Comparison of ENCODE assay signal across 28 cellular contexts in the genomic region with DNA sequence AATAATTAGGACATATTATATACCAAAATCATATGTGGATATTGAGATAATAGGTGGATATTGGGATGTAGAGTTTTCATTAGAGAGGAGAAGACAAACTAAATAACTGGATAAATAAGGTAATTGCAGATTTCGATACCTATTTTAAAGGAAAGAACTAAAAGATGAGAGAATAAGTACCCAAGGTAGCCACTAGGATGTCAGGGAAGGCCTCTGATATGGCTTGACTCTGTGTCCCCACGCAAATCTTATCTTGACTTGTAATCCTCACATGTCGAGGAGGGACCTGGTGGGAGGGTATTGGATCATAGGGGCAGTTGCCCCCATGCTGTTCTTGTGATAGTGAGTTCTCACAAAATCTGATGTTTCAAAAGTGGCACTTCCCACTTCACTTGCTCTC. TPM values are rescaled to one million over a fixed set of nuclear protein-coding genes. Genes with fewer than 3 reads are reported as not detected.
"Had no signal": no experiment of that assay in that cellular context is flagged by ENCODE, and none has a peak within 500 bp of the region (broad histone marks: within the 10 kb centered on the region; RNA-seq: fewer than 3 reads in every experiment).

No MANE protein-coding gene starts in this region.

- H3K9me3 Mint-ChIP-seq: activated CD4-positive, alpha-beta memory T cell treated with anti-CD3 and anti-CD28 coated beads, Interleukin-2, amount 10 ng/mL, durations not matched to agents 7 days and 5 days; activated naive CD4-positive, alpha-beta T cell treated with anti-CD3 and anti-CD28 coated beads for 36 hours; brain had no signal

- H3K4me1 Mint-ChIP-seq: activated CD4-positive, alpha-beta memory T cell treated with anti-CD3 and anti-CD28 coated beads, Interleukin-2, amount 10 ng/mL, durations not matched to agents 7 days and 5 days; activated CD4-positive, alpha-beta T cell treated with anti-CD3 and anti-CD28 coated beads for 36 hours; activated T-helper 17 cell treated with anti-CD3 and anti-CD28 coated beads, Interleukin-2, amount 50 U/mL, for 72 hours; T-helper 17 cell had no signal

- ATAC-seq: activated CD4-positive, alpha-beta T cell treated with anti-CD3 and anti-CD28 coated beads for 36 hours; activated T-helper 17 cell treated with anti-CD3 and anti-CD28 coated beads, Interleukin-2, amount 50 U/mL, for 72 hours; T-helper 17 cell had no signal

- FAIRE-seq: astrocyte, TTC549 had no signal

- H3K4me2 ChIP-seq: PC-9 had no signal

- H3K27me3 Mint-ChIP-seq: activated CD4-positive, alpha-beta memory T cell treated with anti-CD3 and anti-CD28 coated beads, Interleukin-2, amount 10 ng/mL, durations not matched to agents 7 days and 5 days; activated T-helper 17 cell treated with anti-CD3 and anti-CD28 coated beads, Interleukin-2, amount 50 U/mL, for 72 hours; T-helper 17 cell had no signal

- H3K4me3 Mint-ChIP-seq: activated CD4-positive, alpha-beta memory T cell treated with anti-CD3 and anti-CD28 coated beads, Interleukin-2, amount 10 ng/mL, durations not matched to agents 7 days and 5 days; activated CD4-positive, alpha-beta T cell treated with anti-CD3 and anti-CD28 coated beads for 36 hours; activated naive CD4-positive, alpha-beta T cell treated with anti-CD3 and anti-CD28 coated beads for 36 hours; activated naive CD8-positive, alpha-beta T cell; activated T-helper 17 cell treated with anti-CD3 and anti-CD28 coated beads, Interleukin-2, amount 50 U/mL, for 72 hours; brain; T-helper 17 cell had no signal

- H3K36me3 ChIP-seq: cardiac muscle cell had no signal

- H3K4me3 ChIP-seq: cardiac muscle cell, PC-9 had no signal

- DNase-seq: activated CD4-positive, alpha-beta memory T cell treated with anti-CD3 and anti-CD28 coated beads, Interleukin-2, amount 10 ng/mL, durations not matched to agents 7 days and 5 days; activated CD4-positive, alpha-beta T cell treated with anti-CD3 and anti-CD28 coated beads for 36 hours; activated CD4-positive, alpha-beta T cell treated with anti-CD3 and anti-CD28 coated beads, Interleukin-2, amount 50 U/mL, for 1 hour; activated gamma-delta T cell; activated naive CD4-positive, alpha-beta T cell treated with anti-CD3 and anti-CD28 coated beads for 36 hours; activated T-cell treated with anti-CD3 and anti-CD28 coated beads for 4 hours; activated T-cell treated with anti-CD3 and anti-CD28 coated beads, Interleukin-2, amount 50 U/mL, for 48 hours; amygdala; Kasumi-1; NCI-H1092 treated with DMSO at 0.1 percent for 48 hours; NCI-H1417 treated with DMSO at 0.1 percent for 48 hours; NCI-H1694 treated with DMSO at 0.1 percent for 48 hours; NCI-H2029 treated with DMSO at 0.1 percent for 48 hours; NCI-H446; NCI-H524; PC-9; SIG-M5; T-helper 17 cell; T1000 had no signal

- H2AFZ ChIP-seq: PC-9 had no signal

- H3K27ac Mint-ChIP-seq: activated CD4-positive, alpha-beta memory T cell treated with anti-CD3 and anti-CD28 coated beads, Interleukin-2, amount 10 ng/mL, durations not matched to agents 7 days and 5 days; activated CD4-positive, alpha-beta T cell treated with anti-CD3 and anti-CD28 coated beads for 36 hours; activated naive CD4-positive, alpha-beta T cell treated with anti-CD3 and anti-CD28 coated beads for 36 hours; activated naive CD8-positive, alpha-beta T cell; activated T-helper 17 cell treated with anti-CD3 and anti-CD28 coated beads, Interleukin-2, amount 50 U/mL, for 72 hours; brain; T-helper 17 cell had no signal

- H3K27me3 ChIP-seq: cardiac muscle cell had no signal

- H3K36me3 Mint-ChIP-seq: activated naive CD8-positive, alpha-beta T cell; brain had no signal

- H3K27ac ChIP-seq: cardiac muscle cell, PC-9, VCaP had no signal

RNA-seq across cellular contexts. Expression of gene TMEM229A, which starts 44.7 kb away (rescaled TPM):
- total RNA-seq: activated CD4-positive, alpha-beta memory T cell treated with anti-CD3 and anti-CD28 coated beads, Interleukin-2, amount 10 ng/mL, durations not matched to agents 7 days and 5 days; activated CD4-positive, alpha-beta T cell treated with anti-CD3 and anti-CD28 coated beads for 36 hours; activated CD8-positive, alpha-beta memory T cell treated with anti-CD3 and anti-CD28 coated beads for 36 hours; activated naive CD4-positive, alpha-beta T cell treated with anti-CD3 and anti-CD28 coated beads for 36 hours; activated T-helper 17 cell treated with anti-CD3 and anti-CD28 coated beads, Interleukin-2, amount 50 U/mL, for 72 hours; PC-9; RPMI7951; T-helper 17 cell had no signal
